ENCODE assay signal across 22 cellular contexts in the genomic region with DNA sequence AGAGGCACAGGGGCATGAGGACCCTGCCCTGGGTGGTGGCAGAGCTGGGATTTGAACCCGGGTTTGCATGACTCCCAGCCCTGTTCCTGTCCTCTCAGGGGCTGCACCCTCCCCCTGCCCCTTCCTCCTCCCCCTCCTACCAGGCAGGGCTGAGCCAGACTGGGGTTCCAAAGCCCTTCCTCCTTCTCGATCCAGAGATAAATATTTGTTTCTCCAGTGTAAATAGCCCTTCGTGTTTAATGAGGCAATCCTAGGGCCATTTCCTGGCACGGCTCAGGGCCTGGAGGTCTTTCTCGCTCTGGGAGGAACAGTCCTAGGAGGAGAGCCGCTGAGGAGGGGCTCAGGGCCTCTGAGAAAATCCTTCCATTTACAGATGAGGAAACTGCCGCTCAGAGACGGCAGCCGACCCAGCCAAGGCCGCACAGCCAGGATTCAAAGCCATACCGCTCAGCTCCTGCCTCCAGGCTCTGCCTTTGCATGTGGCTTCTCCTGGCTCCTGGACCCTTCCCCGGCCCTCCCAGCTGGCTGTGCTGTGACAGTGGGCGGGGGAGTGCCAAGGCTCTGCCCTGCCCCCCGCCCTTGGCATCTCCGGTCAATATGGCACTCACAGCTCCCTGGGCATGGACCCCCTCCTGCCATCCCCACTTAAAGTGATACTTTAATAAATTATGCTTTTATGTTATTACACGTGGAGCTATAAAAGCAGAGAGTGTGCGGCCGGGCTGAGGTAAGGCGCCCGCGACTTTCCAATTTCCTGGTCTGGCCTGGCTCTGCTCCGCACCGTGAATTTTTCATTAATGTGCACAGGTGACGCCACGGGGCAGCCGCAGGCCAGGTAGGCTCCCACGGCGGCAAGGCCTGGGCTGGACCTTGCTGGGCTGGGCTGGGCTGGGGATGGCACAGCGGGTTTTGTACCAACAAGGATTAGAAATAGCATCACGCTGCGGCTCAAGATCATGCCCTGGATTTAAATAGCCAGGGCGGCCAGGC.
DNase-seq lines count a peak whose midpoint lies in the region; ATAC-seq, FAIRE-seq and TF ChIP-seq lines count a peak whose summit lies in the region.
"Had no signal": no experiment of that assay in that cellular context is flagged by ENCODE, and none has a peak within 500 bp of the region (broad histone marks: within the 10 kb centered on the region; RNA-seq: fewer than 3 reads in every experiment).

No MANE protein-coding gene starts in this region.

- in situ Hi-C loops in K562 (cut with MboI) = no loop called here

- H3K27me3 Mint-ChIP-seq in mesothelial cell of epicardium (ENCODE audit: low read depth) = no peaks in the 10 kb centered on the region
- H3K27me3 Mint-ChIP-seq: activated naive CD8-positive, alpha-beta T cell had no signal

- H3K27ac Mint-ChIP-seq in mesothelial cell of epicardium = peak overlapping the region; percentile 61
- H3K27ac Mint-ChIP-seq: activated naive CD8-positive, alpha-beta T cell; brain had no signal

- no peak for TF ChIP-seq POLR2A in K562 (conservative IDR thresholded peaks at IDR 0.05)

- peaks cover 6% of the 10 kb centered on the region for H4K20me1 ChIP-seq in K562 (replicated peaks; ENCODE audit: control insufficient read depth, insufficient read depth, low read length)

- 8% methylated on average over 32 of the region's 32 CpGs for WGBS in K562 (ENCODE audit: insufficient coverage, low coverage, missing lambda C conversion rate)

- no TSS peak for BruUV-seq in K562 (replicated peaks; lab: Mats Ljungman, UMichigan)

- no peak overlapping the region for H2AFZ ChIP-seq in K562 (ENCODE audit: low read depth, low read length)

- POLR2A ChIA-PET in K562 (lab: Yijun Ruan, JAX) = interaction anchor here (0.7 to 2.0 kb wide), 5 partner anchors 14 to 118 kb away, joined by 3 to 9 read pairs (median 3); no protein-coding TSS in a partner anchor

- H3K36me3 ChIP-seq in K562 (ENCODE audit: control insufficient read depth, insufficient read depth, low read length) = no peaks in the 10 kb centered on the region
- H3K36me3 ChIP-seq: esophagus muscularis mucosa, sigmoid colon had no signal

- FAIRE-seq in K562 (lab: Jason Lieb, UNC) = no peak

- H3K9me3 ChIP-seq in K562 (replicated peaks; ENCODE audit: control insufficient read depth, insufficient read depth, low read depth, low read length) = no peaks in the 10 kb centered on the region
- H3K9me3 ChIP-seq: esophagus muscularis mucosa, sigmoid colon, testis had no signal

- intact Hi-C loops in K562 (cut with micrococcal nuclease) = no loop called here

- no peaks in the 10 kb centered on the region for H3K79me2 ChIP-seq in K562 (ENCODE audit: control insufficient read depth, insufficient read depth, low read length)

- H3K9me1 ChIP-seq in K562 (ENCODE audit: control insufficient read depth, insufficient read depth, low read length) = no peaks in the 10 kb centered on the region

- H3K27ac ChIP-seq in K562 (ENCODE audit: extremely low read depth, low read depth, low read length) = no peak overlapping the region
- H3K27ac ChIP-seq: dorsolateral prefrontal cortex, esophagus muscularis mucosa, sigmoid colon, testis had no signal

- H3K4me3 Mint-ChIP-seq in mesothelial cell of epicardium = no peak overlapping the region
- H3K4me3 Mint-ChIP-seq: activated naive CD8-positive, alpha-beta T cell; brain had no signal

- H3K4me1 Mint-ChIP-seq in mesothelial cell of epicardium = peaks cover 44% of the 10 kb centered on the region

- DNase-seq in DMS153 (lab: John Stamatoyannopoulos, UW) (peak; percentile 73), NCI-H1092 treated with DMSO at 0.1 percent for 48 hours (lab: John Stamatoyannopoulos, UW) (peak; percentile 89), K562 (ENCODE audit: extremely low read depth in 1 of 4, low spot score in 3 of 4) (no peak), mesothelial cell of epicardium (ENCODE audit: low spot score in 2 of 2, unreplicated experiment in 2 of 2) (no peak), iPS-NIHi11 (ENCODE audit: low spot score) (no peak)
- no peak for DNase-seq in stimulated activated naive CD4-positive, alpha-beta T cell treated with Interleukin-2 at 50 U/mL for 16 hours (lab: John Stamatoyannopoulos, UW)
- DNase-seq: activated CD4-positive, alpha-beta T cell treated with anti-CD3 and anti-CD28 coated beads, Interleukin-2, amount 50 U/mL, for 48 hours; activated T-cell treated with anti-CD3 and anti-CD28 coated beads, Interleukin-2, amount 50 U/mL, for 1 hour; Calu3; dorsolateral prefrontal cortex; glutamatergic neuron; NCI-H1105; NCI-H446 treated with DMSO at 0.1 percent for 48 hours; nucleus accumbens; sigmoid colon; SW 1271; testis had no signal

- no peak overlapping the region for H3K4me2 ChIP-seq in K562 (ENCODE audit: insufficient read depth, low read length)

- H3K9ac ChIP-seq in K562 (ENCODE audit: insufficient read depth in 1 of 2, low read depth in 2 of 2, low read length in 2 of 2) = peak overlapping the region in 1 of 2 experiments; percentile 55; a peak in 1 of 4 replicates

- CTCF ChIA-PET in K562 (lab: Yijun Ruan, JAX; ENCODE audit: low intra/inter-chr PET ratio) = no interaction called here

- H3K4me1 ChIP-seq in K562 (replicated peaks in 1 of 2; ENCODE audit: control insufficient read depth in 2 of 2, insufficient read depth in 2 of 2, low read length in 2 of 2) = peaks cover 0 to 8% of the 10 kb centered on the region in 2 experiments; a peak in 1 of 5 replicates
- H3K4me1 ChIP-seq: esophagus muscularis mucosa, sigmoid colon, testis had no signal

- TF ChIP-seq CTCF in K562 (IDR thresholded peaks at IDR 0.05 in 2 of 3, conservative IDR thresholded peaks at IDR 0.05 in 1 of 3; ENCODE audit: insufficient read depth in 2 of 3, low read depth in 1 of 3, low read length in 3 of 3) (no peak), mesothelial cell of epicardium (IDR thresholded peaks at IDR 0.05; ENCODE audit: unreplicated experiment) (no peak)

- ATAC-seq in K562 = no peak
- ATAC-seq in GM18858 (IDR thresholded peaks at IDR 0.05; ENCODE audit: unreplicated experiment) = no peak
- ATAC-seq in HG03175 (IDR thresholded peaks at IDR 0.05; ENCODE audit: unreplicated experiment) = no peak

- H3K4me3 ChIP-seq in K562 = no peak overlapping the region
- H3K4me3 ChIP-seq: dorsolateral prefrontal cortex, esophagus muscularis mucosa, sigmoid colon, testis had no signal

- H3K27me3 ChIP-seq in K562 (ENCODE audit: control insufficient read depth in 2 of 2, insufficient read depth in 2 of 2, low read length in 2 of 2) = peaks cover 56 to 95% of the 10 kb centered on the region in 2 experiments
- H3K27me3 ChIP-seq: testis had no signal

- no peak for TF ChIP-seq EP300 in K562 (IDR thresholded peaks at IDR 0.05; ENCODE audit: low read length)

- H3K36me3 Mint-ChIP-seq in mesothelial cell of epicardium = no peaks in the 10 kb centered on the region
- H3K36me3 Mint-ChIP-seq: activated naive CD8-positive, alpha-beta T cell; brain had no signal

- no peaks in the 10 kb centered on the region for H3K9me3 Mint-ChIP-seq in mesothelial cell of epicardium

- no peak for TF ChIP-seq RAD21 in K562 (CRISPR knock-in tag; conservative IDR thresholded peaks at IDR 0.05 in 1 of 2, IDR thresholded peaks at IDR 0.05 in 1 of 2)

TF ChIP-seq in K562, 482 proteins besides CTCF, POLR2A, EP300 and RAD21:
- TF ChIP-seq, protein P1, sequence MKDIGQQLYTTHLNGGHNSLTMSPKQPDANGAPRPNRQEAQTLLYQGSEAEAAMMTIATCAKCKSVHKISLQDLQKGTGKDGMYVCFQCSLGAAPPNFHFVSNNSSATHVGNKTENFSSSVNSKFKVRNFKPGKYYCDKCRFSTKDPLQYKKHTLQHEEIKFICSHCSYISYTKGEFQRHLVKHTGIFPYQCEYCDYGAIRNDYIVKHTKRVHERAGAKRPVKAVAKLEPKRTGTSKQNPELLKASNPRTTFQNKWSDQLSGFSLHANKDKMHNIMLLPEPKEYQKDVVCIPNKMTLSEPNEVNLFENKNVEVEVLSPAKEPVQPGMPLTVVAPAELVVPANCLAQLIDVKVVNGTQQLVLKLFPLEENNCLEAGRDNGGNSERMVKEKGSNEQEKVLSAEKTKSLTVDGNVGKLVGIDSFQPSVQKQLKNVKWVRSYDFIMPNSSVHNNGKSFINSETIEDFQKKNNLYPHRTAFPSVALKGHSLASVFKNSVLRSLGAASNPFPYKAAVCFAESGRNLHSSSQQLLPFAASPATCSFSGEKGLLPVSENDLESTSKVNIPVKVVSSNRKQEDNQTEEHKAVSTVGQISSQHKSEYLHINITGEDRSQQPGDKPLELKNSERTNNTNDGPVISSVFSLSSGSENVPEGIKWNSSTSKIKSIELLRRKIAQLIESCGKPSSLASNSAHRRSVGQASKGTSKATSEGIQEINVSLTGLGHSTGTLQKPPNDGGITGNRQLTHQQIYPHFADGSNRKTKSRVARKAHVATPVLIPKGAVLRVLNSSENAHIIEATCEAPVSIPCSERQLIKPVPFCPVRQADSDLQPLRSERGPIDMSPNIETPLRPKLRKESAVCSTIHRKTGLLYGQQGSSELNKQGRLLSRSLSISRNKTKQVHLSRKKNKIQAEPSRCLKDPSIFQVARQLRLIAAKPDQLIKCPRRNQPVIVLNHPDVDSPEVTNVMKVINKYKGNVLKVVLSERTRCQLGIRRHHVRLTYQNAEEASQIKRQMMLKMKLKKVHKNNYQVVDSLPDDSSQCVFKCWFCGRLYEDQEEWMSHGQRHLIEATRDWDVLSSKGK (CRISPR knock-in tag; IDR thresholded peaks at IDR 0.05) = no peak
- peak; percentile 43 for TF ChIP-seq ZFP36 (IDR thresholded peaks at IDR 0.05; ENCODE audit: low read depth, low read length, partially characterized antibody)

Comparison
In these comparisons a context has a peak if more than half of its experiments do, and no peak if none do; other contexts are left out.
1. DNase-seq: peak in DMS153 (single experiment) and NCI-H1092 treated with DMSO at 0.1 percent for 48 hours (single experiment); none in K562 (0 of 4), mesothelial cell of epicardium (0 of 2), iPS-NIHi11 (single experiment) and stimulated activated naive CD4-positive, alpha-beta T cell treated with Interleukin-2 at 50 U/mL for 16 hours (single experiment).